In genomic region chr14:100140452-100141132, GRCh38 we compare ENCODE assay signal across 1 cellular context.
TF ChIP-seq lines count a peak whose summit lies in the region.

No MANE protein-coding gene starts in this region.

TF ChIP-seq in HepG2, 621 proteins besides CTCF, POLR2A, EP300 and RAD21 (continued from another document):
- peak; percentile 28; the same call in 1 of the 2 replicates for TF ChIP-seq ZNF770 (CRISPR knock-in tag; IDR thresholded peaks at IDR 0.05)
- TF ChIP-seq FOXJ3 (CRISPR knock-in tag; IDR thresholded peaks at IDR 0.05; ENCODE audit: borderline replicate concordance) = peak; percentile 18; the same call in 1 of the 2 replicates
- TF ChIP-seq ZNF775 (CRISPR knock-in tag; IDR thresholded peaks at IDR 0.05; ENCODE audit: borderline replicate concordance) = peak; percentile 82; the same call in 1 of the 2 replicates
- no peak for TF ChIP-seq ZNF224 (CRISPR knock-in tag; IDR thresholded peaks at IDR 0.05)
- TF ChIP-seq MAX (IDR thresholded peaks at IDR 0.05) = peak; percentile 64; the same call in 1 of the 2 replicates
- no peak for TF ChIP-seq HNRNPK (IDR thresholded peaks at IDR 0.05; ENCODE audit: low read depth, low read length, poor library complexity, severe bottlenecking)
- 0 out of 2 replicates have a peak, but pooled peaks have one; percentile 38 for TF ChIP-seq MTA1 (CRISPR knock-in tag; IDR thresholded peaks at IDR 0.05; ENCODE audit: borderline replicate concordance)
- TF ChIP-seq AHR (CRISPR knock-in tag; IDR thresholded peaks at IDR 0.05) = no peak
- no peak for TF ChIP-seq SOX6 (IDR thresholded peaks at IDR 0.05)
- peak; percentile 61; the same call in 1 of the 2 replicates for TF ChIP-seq SOX6 (CRISPR knock-in tag; IDR thresholded peaks at IDR 0.05)
- 0 out of 2 replicates have a peak, but pooled peaks have one; percentile 26 for TF ChIP-seq FOXA3 (CRISPR knock-in tag; IDR thresholded peaks at IDR 0.05)
- no peak for TF ChIP-seq ZNF567 (CRISPR knock-in tag; IDR thresholded peaks at IDR 0.05; ENCODE audit: borderline replicate concordance)
- TF ChIP-seq ZNF205 (CRISPR knock-in tag; IDR thresholded peaks at IDR 0.05) = no peak
- TF ChIP-seq ZBTB20 (CRISPR knock-in tag; IDR thresholded peaks at IDR 0.05; ENCODE audit: borderline replicate concordance, low read depth) = no peak; the same call in 1 of the 2 replicates
